Comparison of ENCODE assay signal across 17 cellular contexts in genomic region chr17:57908278-57908677, GRCh38. TPM values are rescaled to one million over a fixed set of nuclear protein-coding genes. Genes with fewer than 3 reads are reported as not detected.
"Had no signal": no experiment of that assay in that cellular context is flagged by ENCODE, and none has a peak within 500 bp of the region (broad histone marks: within the 10 kb centered on the region; RNA-seq: fewer than 3 reads in every experiment).

No MANE protein-coding gene starts in this region.

- H3K4me3 ChIP-seq: colonic mucosa, mucosa of descending colon, ovary, spleen, thyroid gland had no signal

- DNase-seq: activated CD4-positive, alpha-beta T cell treated with anti-CD3 and anti-CD28 coated beads, Interleukin-2, amount 50 U/mL, for 1 hour; activated CD4-positive, CD25-positive, alpha-beta regulatory T cell treated with anti-CD3 and anti-CD28 coated beads, Interleukin-2, amount 50 U/mL, for 72 hours; activated CD8-positive, alpha-beta memory T cell treated with anti-CD3 and anti-CD28 coated beads, Interleukin-2, amount 50 U/mL, for 4 hours; activated naive CD4-positive, alpha-beta T cell treated with anti-CD3 and anti-CD28 coated beads for 36 hours; activated T-cell treated with anti-CD3 and anti-CD28 coated beads, Interleukin-2, amount 50 U/mL, for 4 hours; anterior cingulate cortex; central memory CD4-positive, alpha-beta T cell; colonic mucosa; foreskin melanocyte; head of caudate nucleus; mesenchymal stem cell; naive thymus-derived CD4-positive, alpha-beta T cell; ovary; spleen; stimulated activated CD4-positive, alpha-beta T cell treated with anti-CD3 and anti-CD28 coated beads, Interleukin-4, amount 100 ng/mL, for 4 hours; thyroid gland had no signal

- H3K27ac ChIP-seq: colonic mucosa, ovary, spleen, thyroid gland had no signal

- H3K27me3 ChIP-seq: colonic mucosa, ovary, thyroid gland had no signal

- H3K9me3 ChIP-seq: colonic mucosa, mucosa of descending colon, ovary, spleen, thyroid gland had no signal

- H3K36me3 ChIP-seq: colonic mucosa, ovary, spleen, thyroid gland had no signal

RNA-seq across cellular contexts. Expression of gene CUEDC1, which starts 46.9 kb away (rescaled TPM):
- polyA plus RNA-seq: naive thymus-derived CD4-positive, alpha-beta T cell had no signal
